ENCODE assay signal across 8 cellular contexts in genomic region chr7:100081535-100082102, GRCh38. TPM values are rescaled to one million over a fixed set of nuclear protein-coding genes. Genes with fewer than 3 reads are reported as not detected.
DNase-seq lines count a peak whose midpoint lies in the region; ATAC-seq and TF ChIP-seq lines count a peak whose summit lies in the region.

Gene ZNF3 (minus strand): TSS chr7:100081723. CDS start chr7:100077357, 4,366 bp downstream.

- peaks cover 24% of the 10 kb centered on the region for H3K4me1 ChIP-seq in Caco-2
- peaks cover 14% of the 10 kb centered on the region for H3K4me1 ChIP-seq in effector memory CD4-positive, alpha-beta T cell (ENCODE audit: control insufficient read depth, insufficient read depth, low read length, poor library complexity, severe bottlenecking)

- peaks cover 59% of the 10 kb centered on the region for H3K36me3 Mint-ChIP-seq in Caco-2 (ENCODE audit: insufficient read depth, unreplicated experiment)

- no TSS peak for BruUV-seq in Caco-2 (replicated peaks; lab: Mats Ljungman, UMichigan)

- peaks cover 1% of the 10 kb centered on the region for H3K36me3 ChIP-seq in Caco-2 (ENCODE audit: control insufficient read depth, insufficient read depth, low read length)
- H3K36me3 ChIP-seq in effector memory CD4-positive, alpha-beta T cell (ENCODE audit: control insufficient read depth, insufficient read depth, low read length) = peaks cover 16% of the 10 kb centered on the region

- POLR2A ChIA-PET in Caco-2 (lab: Charles Lee) = interaction anchor here (1.0 to 1.2 kb wide), 3 partner anchors 20 to 67 kb away, joined by 3 to 13 read pairs (median 4); partner anchors contain the start of genes AP4M1, LAMTOR4, MCM7 and ZSCAN21
- POLR2A ChIA-PET in activated CD8-positive, alpha-beta memory T cell treated with anti-CD3 and anti-CD28 coated beads for 36 hours (lab: Charles Lee) = interaction anchor here (1.1 to 1.4 kb wide), 2 partner anchors 19 to 83 kb away, joined by 4 to 21 read pairs; partner anchors contain the start of genes AP4M1 and MCM7

- H3K27me3 Mint-ChIP-seq in Caco-2 (ENCODE audit: insufficient read depth, unreplicated experiment) = no peaks in the 10 kb centered on the region

- intact Hi-C loops in Caco-2 (cut with micrococcal nuclease; ENCODE audit: unreplicated experiment) = loop anchor here (1.0 to 2.0 kb wide), 4 partner anchors 19 to 163 kb away; partner anchors contain the start of genes AP4M1, MCM7, TRIM4 and ZSCAN21

- CTCF ChIA-PET in Caco-2 (lab: Charles Lee) = interaction anchor here (0.7 to 1.2 kb wide), 3 partner anchors 19 to 166 kb away, joined by 3 to 7 read pairs (median 4); partner anchors contain the start of genes AP4M1 and MCM7
- CTCF ChIA-PET in activated CD8-positive, alpha-beta memory T cell treated with anti-CD3 and anti-CD28 coated beads for 36 hours (lab: Charles Lee) = interaction anchor here (0.6 to 1.3 kb wide), 4 partner anchors 12 to 39 kb away, joined by 3 to 9 read pairs (median 4); partner anchors contain the start of genes AP4M1 and MCM7

- TF ChIP-seq CTCF in Caco-2 (IDR thresholded peaks at IDR 0.05; ENCODE audit: insufficient read depth in 1 of 2, low read depth in 1 of 2, low read length in 1 of 2, severe bottlenecking in 1 of 2, unreplicated experiment in 1 of 2) = peak; percentile 89 to 91

- peak within 1 kb of the TSS; percentile 83 for H3K4me3 Mint-ChIP-seq in Caco-2 (ENCODE audit: unreplicated experiment)

- peak; percentile 99 for DNase-seq in Caco-2
- DNase-seq in HT1080 (ENCODE audit: low read depth) = peak; percentile 99
- peak; percentile 100 for DNase-seq in NOMO-1 (lab: John Stamatoyannopoulos, UW; ENCODE audit: unreplicated experiment in 2 of 2)
- DNase-seq in effector memory CD4-positive, alpha-beta T cell = peak; percentile 94 to 97 (median 96)
- peak; percentile 99 for DNase-seq in lung microvascular endothelial cell (ENCODE audit: low read depth in 2 of 2)
- DNase-seq in stimulated activated CD4-positive, alpha-beta T cell treated with anti-CD3 and anti-CD28 coated beads, TNF-alpha, amount 100 ng/mL, for 48 hours (ENCODE audit: low read depth in 3 of 3) = peak; percentile 97 to 98 (median 97)

- H3K27ac ChIP-seq in effector memory CD4-positive, alpha-beta T cell (ENCODE audit: insufficient read depth, low read length, poor library complexity, severe bottlenecking) = peak within 1 kb of the TSS; percentile 83

- peaks cover 14% of the 10 kb centered on the region for H3K4me1 Mint-ChIP-seq in Caco-2 (ENCODE audit: low read depth, unreplicated experiment)

- H3K9me3 ChIP-seq in Caco-2 = 0 out of 2 replicates have a peak, but pooled peaks cover 4% of the 10 kb centered on the region
- H3K9me3 ChIP-seq in effector memory CD4-positive, alpha-beta T cell (ENCODE audit: control insufficient read depth, low read length) = no peaks in the 10 kb centered on the region

- H3K9me3 Mint-ChIP-seq in Caco-2 (ENCODE audit: unreplicated experiment) = no peaks in the 10 kb centered on the region

- H3K27ac Mint-ChIP-seq in Caco-2 (ENCODE audit: unreplicated experiment) = peak within 1 kb of the TSS; percentile 46

- H3K4me3 ChIP-seq in Caco-2 (ENCODE audit: low read depth, low read length) = peak within 1 kb of the TSS; percentile 74
- H3K4me3 ChIP-seq in effector memory CD4-positive, alpha-beta T cell (ENCODE audit: insufficient read depth, low read depth, low read length, poor library complexity, severe bottlenecking) = peak within 1 kb of the TSS; percentile 80

- H3K27me3 ChIP-seq in Caco-2 (replicated peaks; ENCODE audit: control insufficient read depth, insufficient read depth, low read length) = no peaks in the 10 kb centered on the region
- H3K27me3 ChIP-seq in effector memory CD4-positive, alpha-beta T cell (replicated peaks; ENCODE audit: control insufficient read depth, insufficient read depth, low read length, poor library complexity, severe bottlenecking) = no peaks in the 10 kb centered on the region

- ATAC-seq in GM21360 (IDR thresholded peaks at IDR 0.05; ENCODE audit: unreplicated experiment) = peak; percentile 73

RNA-seq across cellular contexts. Expression of gene ZNF3, which starts in this region (rescaled TPM):
- total RNA-seq in Caco-2 (2022) (37.8 and 41.1 TPM in 2 replicates), lung microvascular endothelial cell (18.1 and 26.0 TPM in 2 replicates)
- total RNA-seq in HT1080 (2014; rRNA removed; shearing (Covaris generic)) = 21.3 and 24.2 TPM in 2 replicates
- 18.9 and 28.9 TPM in 2 replicates for polyA plus RNA-seq in HT1080 (2015; cell fraction: cytosol; rRNA removed)
- 63.7 and 68.9 TPM in 2 replicates for polyA plus RNA-seq in HT1080 (2015; cell fraction: nucleus; rRNA removed)
- total RNA-seq in activated CD8-positive, alpha-beta memory T cell treated with anti-CD3 and anti-CD28 coated beads for 36 hours = 10 to 100 TPM; 25.3 to 27.4 TPM

Comparison
In these comparisons a context has a peak if more than half of its experiments do, and no peak if none do; other contexts are left out.
1. Peak in every context shown above with its lines: DNase-seq, ATAC-seq, H3K4me3 ChIP-seq and H3K27ac ChIP-seq.